Comparison of ENCODE assay signal across 19 cellular contexts in genomic region chr10:3229815-3230214, GRCh38. TPM values are rescaled to one million over a fixed set of nuclear protein-coding genes. Genes with fewer than 3 reads are reported as not detected.
DNase-seq lines count a peak whose midpoint lies in the region; ATAC-seq, FAIRE-seq and TF ChIP-seq lines count a peak whose summit lies in the region.
"Had no signal": no experiment of that assay in that cellular context is flagged by ENCODE, and none has a peak within 500 bp of the region (broad histone marks: within the 10 kb centered on the region; RNA-seq: fewer than 3 reads in every experiment).

No MANE protein-coding gene starts in this region.

- peak; percentile 60 for DNase-seq in GM23248
- DNase-seq in brain microvascular endothelial cell: peak; percentile 39
- DNase-seq in keratinocyte (ENCODE audit: low read depth, low spot score): no peak
- DNase-seq in smooth muscle cell (lab: John Stamatoyannopoulos, UW; ENCODE audit: unreplicated experiment): no peak
- no peak for DNase-seq in GDM1 (lab: John Stamatoyannopoulos, UW)
- DNase-seq: CD8-positive, alpha-beta T cell; DMS79; GF-D8; GOT3; MV-4-11; NCI-H1417; NCI-H1930; NCI-H2171 had no signal

- H3F3A ChIP-seq in GM23248 (ENCODE audit: insufficient read depth): peaks cover 32% of the 10 kb centered on the region
- H3F3A ChIP-seq in smooth muscle cell (ENCODE audit: low read depth): peaks cover 21% of the 10 kb centered on the region

- TF ChIP-seq CTCF in brain microvascular endothelial cell (IDR thresholded peaks at IDR 0.05; ENCODE audit: low read depth, low read length, missing control alignments) (no peak), keratinocyte (optimal IDR thresholded peaks at IDR 0.05 in 1 of 3, IDR thresholded peaks at IDR 0.05 in 1 of 3, conservative IDR thresholded peaks at IDR 0.05 in 1 of 3; ENCODE audit: extremely low read depth in 1 of 3, insufficient read depth in 2 of 3, low read length in 3 of 3) (no peak), smooth muscle cell (IDR thresholded peaks at IDR 0.05; ENCODE audit: borderline replicate concordance, insufficient read depth, poor library complexity, severe bottlenecking) (no peak)

- H3K79me2 ChIP-seq in GM23248 (ENCODE audit: insufficient read depth) (no peaks in the 10 kb centered on the region), keratinocyte (ENCODE audit: control insufficient read depth, insufficient read depth, low read length) (no peaks in the 10 kb centered on the region), smooth muscle cell (ENCODE audit: low read depth) (no peaks in the 10 kb centered on the region)

- no peak for ATAC-seq in HG03025 (IDR thresholded peaks at IDR 0.05; ENCODE audit: low FRiP score, unreplicated experiment)
- no peak for ATAC-seq in SK-N-SH treated with all-trans-retinoic acid at 6 μM for 48 hours
- ATAC-seq: CD8-positive, alpha-beta T cell; Panc1; Right ventricle myocardium inferior had no signal

- H3K4me1 ChIP-seq in GM23248 (ENCODE audit: insufficient read depth) (peaks cover 33% of the 10 kb centered on the region), keratinocyte (ENCODE audit: control insufficient read depth, extremely low read depth, insufficient read depth, low read length) (peaks cover 32% of the 10 kb centered on the region), smooth muscle cell (ENCODE audit: low read depth) (peaks cover 10% of the 10 kb centered on the region)

- WGBS in GM23248 (ENCODE audit: low coverage in 1 of 2, low lambda C conversion rate in 2 of 2, missing lambda C conversion rate in 2 of 2), 2 experiments: 65 to 66% methylated on average over 3 of the region's 3 CpGs
- 57% methylated on average over 3 of the region's 3 CpGs for WGBS in smooth muscle cell (ENCODE audit: low lambda C conversion rate)

- H3K4me2 ChIP-seq in GM23248 (ENCODE audit: unreplicated experiment) (no peak overlapping the region), keratinocyte (ENCODE audit: control insufficient read depth, extremely low read depth, insufficient read depth, low read depth, low read length) (no peak overlapping the region), smooth muscle cell (no peak overlapping the region)
- H3K4me2 ChIP-seq: BLaER1 had no signal

- H3K4me3 ChIP-seq in GM23248 (no peak overlapping the region), brain microvascular endothelial cell (ENCODE audit: low read depth, low read length) (no peak overlapping the region), keratinocyte (ENCODE audit: control insufficient read depth in 2 of 3, extremely low read depth in 1 of 3, insufficient read depth in 2 of 3, low read depth in 1 of 3, low read length in 3 of 3) (no peak overlapping the region), smooth muscle cell (no peak overlapping the region)
- H3K4me3 ChIP-seq: BLaER1 had no signal

- H3K36me3 ChIP-seq in GM23248 (ENCODE audit: low read depth) (no peaks in the 10 kb centered on the region), brain microvascular endothelial cell (replicated peaks) (no peaks in the 10 kb centered on the region), keratinocyte (ENCODE audit: control insufficient read depth in 2 of 2, extremely low read depth in 1 of 2, insufficient read depth in 2 of 2, low read length in 2 of 2) (no peaks in the 10 kb centered on the region), smooth muscle cell (ENCODE audit: low read depth) (no peaks in the 10 kb centered on the region)
- H3K36me3 ChIP-seq: BLaER1 had no signal

- H3K9ac ChIP-seq in GM23248: no peak overlapping the region
- H3K9ac ChIP-seq in keratinocyte (ENCODE audit: control insufficient read depth, extremely low read depth, insufficient read depth, low read length): no peak overlapping the region
- peak overlapping the region; percentile 33 for H3K9ac ChIP-seq in smooth muscle cell (ENCODE audit: low read depth)
- H3K9ac ChIP-seq: BLaER1 had no signal

- H4K20me1 ChIP-seq in GM23248 (ENCODE audit: insufficient read depth): no peaks in the 10 kb centered on the region
- H4K20me1 ChIP-seq in keratinocyte (ENCODE audit: control insufficient read depth, extremely low read depth, insufficient read depth, low read length): no peaks in the 10 kb centered on the region
- H4K20me1 ChIP-seq in smooth muscle cell (ENCODE audit: low read depth): no peaks in the 10 kb centered on the region
- H4K20me1 ChIP-seq: BLaER1 had no signal

- H3K27me3 ChIP-seq in GM23248 (replicated peaks; ENCODE audit: insufficient read depth): no peaks in the 10 kb centered on the region
- H3K27me3 ChIP-seq in brain microvascular endothelial cell (replicated peaks): no peaks in the 10 kb centered on the region
- peaks cover 14% of the 10 kb centered on the region for H3K27me3 ChIP-seq in keratinocyte (ENCODE audit: control insufficient read depth, extremely low read depth, insufficient read depth, low read length)
- no peaks in the 10 kb centered on the region for H3K27me3 ChIP-seq in smooth muscle cell (ENCODE audit: low read depth)
- H3K27me3 ChIP-seq: BLaER1 had no signal

- FAIRE-seq in keratinocyte (lab: Jason Lieb, UNC): peak; percentile 9
- FAIRE-seq: D721Med had no signal

- in situ Hi-C loops in GM23248 (cut with MboI): loop anchor here (25.0 kb wide), 3 partner anchors 1007 to 1432 kb away; no protein-coding TSS in a partner anchor
- in situ Hi-C loops in brain microvascular endothelial cell (cut with HindIII; ENCODE audit: low pct_ligation_motif_present, low sequenced_read_pairs): loop anchor here (25.0 kb wide), 1 partner anchor 532 kb away; no protein-coding TSS in a partner anchor

- H2AFZ ChIP-seq in GM23248: no peak overlapping the region
- H2AFZ ChIP-seq in keratinocyte (ENCODE audit: control insufficient read depth, low read length): no peak overlapping the region
- H2AFZ ChIP-seq in smooth muscle cell (ENCODE audit: low read depth): no peak overlapping the region

- dilution Hi-C loops in keratinocyte (cut with MboI; ENCODE audit: extremely low pct_ligation_motif_present, low sequenced_read_pairs): no loop called here

- no peaks in the 10 kb centered on the region for H3K9me1 ChIP-seq in keratinocyte (ENCODE audit: control insufficient read depth, extremely low read depth, insufficient read depth, low read length)

- no peaks in the 10 kb centered on the region for H3K9me2 ChIP-seq in GM23248 (ENCODE audit: insufficient read depth)

- H3K27ac ChIP-seq in GM23248: no peak overlapping the region
- no peak overlapping the region for H3K27ac ChIP-seq in brain microvascular endothelial cell
- H3K27ac ChIP-seq in keratinocyte (ENCODE audit: control insufficient read depth, insufficient read depth, low read length): no peak overlapping the region
- peak overlapping the region; percentile 97 for H3K27ac ChIP-seq in smooth muscle cell (ENCODE audit: low read depth)
- H3K27ac ChIP-seq: BLaER1 had no signal

- H3K9me3 ChIP-seq in GM23248 (ENCODE audit: low read depth) (no peaks in the 10 kb centered on the region), keratinocyte (ENCODE audit: control insufficient read depth, low read depth, low read length) (no peaks in the 10 kb centered on the region), smooth muscle cell (replicated peaks; ENCODE audit: low read depth) (no peaks in the 10 kb centered on the region)
- H3K9me3 ChIP-seq: BLaER1 had no signal

TF ChIP-seq in SK-N-SH treated with all-trans-retinoic acid at 6 μM for 48 hours, 23 proteins besides CTCF, POLR2A, EP300 and RAD21 (continues in another document):
- TF ChIP-seq CSDC2 (CRISPR knock-in tag; IDR thresholded peaks at IDR 0.05) (no peak), POU6F1 (CRISPR knock-in tag; IDR thresholded peaks at IDR 0.05; ENCODE audit: borderline replicate concordance, low read depth) (no peak), PPARA (CRISPR knock-in tag; IDR thresholded peaks at IDR 0.05; ENCODE audit: borderline replicate concordance) (no peak), ZNF8 (CRISPR knock-in tag; IDR thresholded peaks at IDR 0.05) (no peak), ZC3H10 (CRISPR knock-in tag; IDR thresholded peaks at IDR 0.05) (no peak), SNAI2 (CRISPR knock-in tag; IDR thresholded peaks at IDR 0.05) (no peak), TCF4 (CRISPR knock-in tag; IDR thresholded peaks at IDR 0.05; ENCODE audit: borderline replicate concordance) (no peak)
- TF ChIP-seq, protein P1, sequence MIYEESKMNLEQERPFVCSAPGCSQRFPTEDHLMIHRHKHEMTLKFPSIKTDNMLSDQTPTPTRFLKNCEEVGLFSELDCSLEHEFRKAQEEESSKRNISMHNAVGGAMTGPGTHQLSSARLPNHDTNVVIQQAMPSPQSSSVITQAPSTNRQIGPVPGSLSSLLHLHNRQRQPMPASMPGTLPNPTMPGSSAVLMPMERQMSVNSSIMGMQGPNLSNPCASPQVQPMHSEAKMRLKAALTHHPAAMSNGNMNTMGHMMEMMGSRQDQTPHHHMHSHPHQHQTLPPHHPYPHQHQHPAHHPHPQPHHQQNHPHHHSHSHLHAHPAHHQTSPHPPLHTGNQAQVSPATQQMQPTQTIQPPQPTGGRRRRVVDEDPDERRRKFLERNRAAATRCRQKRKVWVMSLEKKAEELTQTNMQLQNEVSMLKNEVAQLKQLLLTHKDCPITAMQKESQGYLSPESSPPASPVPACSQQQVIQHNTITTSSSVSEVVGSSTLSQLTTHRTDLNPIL (CRISPR knock-in tag; IDR thresholded peaks at IDR 0.05; ENCODE audit: low read depth): no peak

RNA-seq across cellular contexts. Expression of gene PITRM1, which starts 57.2 kb away (rescaled TPM):
- total RNA-seq in GM23248 (2014; rRNA removed; shearing (Covaris generic)): 75.5 and 94.4 TPM in 2 replicates
- 79.7 and 81.9 TPM in 2 replicates for polyA plus RNA-seq in GM23248 (2016; fragmentation: Nextera tagmentation; extraction: Ambion mirVana)
- polyA plus RNA-seq in keratinocyte: 29.5 to 86.5 TPM (median 47.2 TPM) in 3 replicates
- 20.2 TPM for polyA plus RNA-seq in keratinocyte (2011; ENCODE audit: low read depth)
- polyA plus RNA-seq in keratinocyte (2011; cell fraction: cytosol; rRNA removed): 47.3 and 47.7 TPM in 2 replicates
- polyA plus RNA-seq in keratinocyte (2011; cell fraction: nucleus; rRNA removed): 120 and 126 TPM in 2 replicates
- polyA plus RNA-seq in keratinocyte (2012; ENCODE audit: low replicate concordance): 46.9 and 75.3 TPM in 2 replicates
- polyA minus RNA-seq in keratinocyte: 32.0 to 86.5 TPM (median 65.6 TPM) in 3 replicates
- 43.9 TPM for polyA minus RNA-seq in keratinocyte (2011; cell fraction: cytosol; rRNA and poly(A)+ RNA removed)
- polyA minus RNA-seq in keratinocyte (2011; cell fraction: nucleus; rRNA and poly(A)+ RNA removed): 53.9 and 82.5 TPM in 2 replicates
- total RNA-seq in smooth muscle cell: 55.9 and 61.3 TPM in 2 replicates
- 49.2 and 53.8 TPM in 2 replicates for polyA plus RNA-seq in smooth muscle cell

Comparison
In these comparisons a context has a peak if more than half of its experiments do, and no peak if none do; other contexts are left out.
1. DNase-seq: peak in GM23248 (single experiment) and brain microvascular endothelial cell (single experiment); none in keratinocyte (single experiment), smooth muscle cell (single experiment) and GDM1 (single experiment).